In the genomic region with DNA sequence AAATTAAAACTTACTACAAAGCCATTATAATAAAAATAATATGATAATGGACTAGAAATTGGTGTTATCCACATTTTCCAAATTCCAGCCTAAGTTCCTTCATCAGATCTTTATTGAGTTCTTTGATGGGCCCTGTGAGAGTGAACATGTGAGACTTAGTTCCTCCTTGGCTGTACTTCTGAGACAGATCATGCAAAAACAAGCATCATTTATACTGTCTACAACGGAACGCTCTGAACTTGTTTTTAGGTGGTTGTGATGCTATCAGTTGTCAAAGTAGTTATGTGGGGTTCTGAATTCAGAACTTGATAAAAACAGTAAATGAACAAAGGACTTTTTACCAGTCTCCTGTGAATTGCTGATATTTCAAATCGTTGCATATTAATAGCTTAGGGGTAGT, we compare ENCODE assay signal across 21 cellular contexts. TPM values are rescaled to one million over a fixed set of nuclear protein-coding genes. Genes with fewer than 3 reads are reported as not detected.
A peak's percentile ranks its signal among the peaks of the same experiment; 100 is the strongest.
DNase-seq lines count a peak whose midpoint lies in the region; ATAC-seq, FAIRE-seq and TF ChIP-seq lines count a peak whose summit lies in the region.
"Had no signal": no experiment of that assay in that cellular context is flagged by ENCODE, and none has a peak within 500 bp of the region (broad histone marks: within the 10 kb centered on the region; RNA-seq: fewer than 3 reads in every experiment).

No MANE protein-coding gene starts in this region.

- TF ChIP-seq CTCF in OCI-LY3 (IDR thresholded peaks at IDR 0.05; ENCODE audit: low read depth, low read length), result no peak
- TF ChIP-seq CTCF in mesothelial cell of epicardium (IDR thresholded peaks at IDR 0.05; ENCODE audit: unreplicated experiment), result no peak

- H3K27me3 ChIP-seq in BLaER1, result no peaks in the 10 kb centered on the region
- no peaks in the 10 kb centered on the region for H3K27me3 ChIP-seq in OCI-LY3 (ENCODE audit: low read depth, low read length)
- H3K27me3 ChIP-seq in SJCRH30, result no peaks in the 10 kb centered on the region

- H3K27ac ChIP-seq in BLaER1, result 0 out of 2 replicates have a peak overlapping the region, but pooled peaks have one; percentile 20
- H3K27ac ChIP-seq in OCI-LY3 (ENCODE audit: low read length), result peak overlapping the region; percentile 100
- H3K27ac ChIP-seq in SJCRH30, result no peak overlapping the region
- H3K27ac ChIP-seq: C4-2B, SK-N-MC had no signal

- H3K27ac Mint-ChIP-seq in IgD-negative memory B cell (peak overlapping the region; percentile 76 to 79 (median 78)), mesothelial cell of epicardium (peak overlapping the region; percentile 63)
- no peak overlapping the region for H3K27ac Mint-ChIP-seq in activated naive CD8-positive, alpha-beta T cell treated with anti-CD3 and anti-CD28 coated beads, Interleukin-2, amount 50 U/mL, for 24 hours
- H3K27ac Mint-ChIP-seq: T-cell had no signal

- H3K36me3 Mint-ChIP-seq in IgD-negative memory B cell, result no peaks in the 10 kb centered on the region
- no peaks in the 10 kb centered on the region for H3K36me3 Mint-ChIP-seq in mesothelial cell of epicardium
- H3K36me3 Mint-ChIP-seq in activated naive CD8-positive, alpha-beta T cell treated with anti-CD3 and anti-CD28 coated beads, Interleukin-2, amount 50 U/mL, for 24 hours (ENCODE audit: low read depth), result no peaks in the 10 kb centered on the region
- H3K36me3 Mint-ChIP-seq: T-cell had no signal

- H3K9ac ChIP-seq in BLaER1, result no peak overlapping the region
- peak overlapping the region; percentile 91 for H3K9ac ChIP-seq in OCI-LY3 (ENCODE audit: low read length)

- H3K36me3 ChIP-seq in BLaER1, result no peaks in the 10 kb centered on the region
- no peaks in the 10 kb centered on the region for H3K36me3 ChIP-seq in OCI-LY3 (replicated peaks; ENCODE audit: low read depth, low read length)
- no peaks in the 10 kb centered on the region for H3K36me3 ChIP-seq in SJCRH30
- H3K36me3 ChIP-seq: HAP-1 had no signal

- peaks cover 4% of the 10 kb centered on the region for H3K27me3 Mint-ChIP-seq in IgD-negative memory B cell
- no peaks in the 10 kb centered on the region for H3K27me3 Mint-ChIP-seq in mesothelial cell of epicardium (ENCODE audit: low read depth)
- peaks cover 2% of the 10 kb centered on the region for H3K27me3 Mint-ChIP-seq in activated naive CD8-positive, alpha-beta T cell treated with anti-CD3 and anti-CD28 coated beads, Interleukin-2, amount 50 U/mL, for 24 hours

- no peak for ATAC-seq in activated naive CD8-positive, alpha-beta T cell treated with anti-CD3 and anti-CD28 coated beads, Interleukin-2, amount 50 U/mL, for 24 hours
- ATAC-seq: T-cell had no signal

- H3K4me3 Mint-ChIP-seq in IgD-negative memory B cell (peak overlapping the region; percentile 47 to 79 (median 62)), mesothelial cell of epicardium (no peak overlapping the region)
- H3K4me3 Mint-ChIP-seq in activated naive CD8-positive, alpha-beta T cell treated with anti-CD3 and anti-CD28 coated beads, Interleukin-2, amount 50 U/mL, for 24 hours, result no peak overlapping the region
- H3K4me3 Mint-ChIP-seq: T-cell had no signal

- no peak for TF ChIP-seq POLR2A in GM12892 (IDR thresholded peaks at IDR 0.05; ENCODE audit: low read depth, low read length)

- H4K20me1 ChIP-seq in BLaER1 (peaks cover 24% of the 10 kb centered on the region), OCI-LY3 (ENCODE audit: insufficient read depth, low read length) (no peaks in the 10 kb centered on the region)

- H3K9me3 Mint-ChIP-seq in IgD-negative memory B cell (no peaks in the 10 kb centered on the region), mesothelial cell of epicardium (peaks cover 19% of the 10 kb centered on the region)
- no peaks in the 10 kb centered on the region for H3K9me3 Mint-ChIP-seq in activated naive CD8-positive, alpha-beta T cell treated with anti-CD3 and anti-CD28 coated beads, Interleukin-2, amount 50 U/mL, for 24 hours
- H3K9me3 Mint-ChIP-seq: T-cell had no signal

- FAIRE-seq in GM12892 (lab: Jason Lieb, UNC), result no peak
- FAIRE-seq: A204.1, D721Med had no signal

- H3K79me2 ChIP-seq in OCI-LY3 (ENCODE audit: low read length), result peaks cover 98% of the 10 kb centered on the region

- H2AFZ ChIP-seq in OCI-LY3 (ENCODE audit: low read depth, low read length), result no peak overlapping the region

- peak overlapping the region; percentile 58 for H3K4me2 ChIP-seq in BLaER1
- peak overlapping the region; percentile 97 for H3K4me2 ChIP-seq in OCI-LY3 (ENCODE audit: low read length)

- peaks cover 59% of the 10 kb centered on the region for H3K4me1 ChIP-seq in BLaER1
- H3K4me1 ChIP-seq in OCI-LY3 (ENCODE audit: low read length), result peaks cover 100% of the 10 kb centered on the region
- H3K4me1 ChIP-seq in SJCRH30, result no peaks in the 10 kb centered on the region

- H3K9me3 ChIP-seq in BLaER1 (no peaks in the 10 kb centered on the region), OCI-LY3 (ENCODE audit: insufficient read depth, low read length) (no peaks in the 10 kb centered on the region), SJCRH30 (replicated peaks) (no peaks in the 10 kb centered on the region)
- H3K9me3 ChIP-seq: HAP-1 had no signal

- H3K4me3 ChIP-seq in BLaER1 (no peak overlapping the region), OCI-LY3 (ENCODE audit: low read length) (peak overlapping the region; percentile 70), SJCRH30 (no peak overlapping the region)
- H3K4me3 ChIP-seq: HAP-1, SK-N-MC had no signal

- DNase-seq in mesothelial cell of epicardium (ENCODE audit: low spot score in 2 of 2, unreplicated experiment in 2 of 2), result no peak
- DNase-seq in activated naive CD8-positive, alpha-beta T cell treated with anti-CD3 and anti-CD28 coated beads, Interleukin-2, amount 50 U/mL, for 24 hours, result no peak
- no peak for DNase-seq in SJCRH30
- no peak for DNase-seq in Ammon's horn (ENCODE audit: low spot score)
- DNase-seq in GM12892 (ENCODE audit: insufficient read length), result no peak
- DNase-seq: KG1, NCI-H1048, NCI-H1436 treated with DMSO at 0.1 percent for 48 hours, NCI-H2029, NCI-H345, OCI-M1, Right ventricle myocardium superior, T-cell had no signal

- H3K4me1 Mint-ChIP-seq in IgD-negative memory B cell, result peaks cover 32 to 60% (median 48%) of the 10 kb centered on the region in 3 donors
- peaks cover 22% of the 10 kb centered on the region for H3K4me1 Mint-ChIP-seq in mesothelial cell of epicardium
- H3K4me1 Mint-ChIP-seq in activated naive CD8-positive, alpha-beta T cell treated with anti-CD3 and anti-CD28 coated beads, Interleukin-2, amount 50 U/mL, for 24 hours, result peaks cover 4% of the 10 kb centered on the region
- H3K4me1 Mint-ChIP-seq: T-cell had no signal

RNA-seq across cellular contexts. Expression of gene JADE3, which starts 48.9 kb away (rescaled TPM):
- polyA plus RNA-seq in IgD-negative memory B cell, result 3.5 TPM
- 15.5 to 16.4 TPM (median 16.4 TPM) in 3 replicates for total RNA-seq in mesothelial cell of epicardium
- 4.5 and 5.5 TPM in 2 replicates for total RNA-seq in SJCRH30 (2014; rRNA removed; shearing (Covaris generic))
- 1.7 TPM for polyA plus RNA-seq in GM12892 (2012; ENCODE audit: missing spikeins)

Comparison
In these comparisons a context has a peak if more than half of its experiments do, and no peak if none do; other contexts are left out.
1. H3K4me3 Mint-ChIP-seq: peak in IgD-negative memory B cell (4 of 4); none in mesothelial cell of epicardium (single experiment) and activated naive CD8-positive, alpha-beta T cell treated with anti-CD3 and anti-CD28 coated beads, Interleukin-2, amount 50 U/mL, for 24 hours (single experiment).